ENCODE assay signal across 29 cellular contexts in genomic region chr5:11511878-11512277, GRCh38.
"Had no signal": no experiment of that assay in that cellular context is flagged by ENCODE, and none has a peak within 500 bp of the region (broad histone marks: within the 10 kb centered on the region; RNA-seq: fewer than 3 reads in every experiment).

No MANE protein-coding gene starts in this region.

- DNase-seq: islet precursor cell; left ventricle myocardium inferior; mesendoderm; naive B cell; natural killer cell; nephron progenitor cell; occipital lobe; stimulated activated CD4-positive, alpha-beta T cell treated with anti-CD3 and anti-CD28 coated beads, Interleukin-12 subunit alpha, Interleukin-12 subunit beta, amount 100 ng/mL, for 4 hours; stimulated activated CD4-positive, alpha-beta T cell treated with anti-CD3 and anti-CD28 coated beads, Interleukin-15, amount 100 ng/mL, for 24 hours; stimulated activated CD4-positive, alpha-beta T cell treated with anti-CD3 and anti-CD28 coated beads, Interleukin-2, amount 100 ng/mL, for 24 hours; stimulated activated CD4-positive, alpha-beta T cell treated with anti-CD3 and anti-CD28 coated beads, Interleukin-4, amount 100 ng/mL, for 1 hour; stimulated activated naive B cell treated with anti-CD40 and anti-IgM and Interleukin-4, amounts not matched to agents 10 μg/mL and 1 μg/mL and 100 μg/mL, for 72 hours; stimulated activated naive CD8-positive, alpha-beta T cell treated with anti-CD3 and anti-CD28 coated beads, Interleukin-15, Interleukin-2, amounts not matched to agents 100 U/mL and 50 U/mL, for 24 hours; stomach; tibial artery; trophoblast cell; upper lobe of right lung; uterus had no signal

- H3K4me3 ChIP-seq: hepatocyte, left ventricle myocardium inferior, lung, neural progenitor cell, right atrium auricular region, skin epidermis, stomach, suprapubic skin, thoracic aorta, tibial artery, upper lobe of right lung, uterus had no signal

- H3K4me1 Mint-ChIP-seq: naive B cell; natural killer cell; stimulated activated naive B cell treated with anti-CD40 and anti-IgM and Interleukin-4, amounts not matched to agents 10 μg/mL and 1 μg/mL and 100 μg/mL, for 72 hours had no signal

- H3K27me3 ChIP-seq: hepatocyte, neural progenitor cell, neutrophil, right atrium auricular region, stomach, suprapubic skin, tibial artery, upper lobe of right lung, uterus had no signal

- H3K27ac ChIP-seq: hepatocyte, left ventricle myocardium inferior, neural progenitor cell, neutrophil, parathyroid adenoma, right atrium auricular region, skin epidermis, stomach, suprapubic skin, thoracic aorta, tibial artery, upper lobe of right lung, uterus had no signal

- H3K79me2 ChIP-seq: hepatocyte, parathyroid adenoma had no signal

- H2AFZ ChIP-seq: hepatocyte, neural progenitor cell, parathyroid adenoma had no signal

- H3K4me3 Mint-ChIP-seq: mesothelial cell of epicardium; naive B cell; natural killer cell; nephron progenitor cell; neural progenitor cell; stimulated activated naive B cell treated with anti-CD40 and anti-IgM and Interleukin-4, amounts not matched to agents 10 μg/mL and 1 μg/mL and 100 μg/mL, for 72 hours had no signal

- H3K4me2 ChIP-seq: hepatocyte, neural progenitor cell had no signal

- ATAC-seq: natural killer cell; sciatic nerve; stimulated activated naive B cell treated with anti-CD40 and anti-IgM and Interleukin-4, amounts not matched to agents 10 μg/mL and 1 μg/mL and 100 μg/mL, for 72 hours; stimulated activated naive CD8-positive, alpha-beta T cell treated with anti-CD3 and anti-CD28 coated beads, Interleukin-15, Interleukin-2, amounts not matched to agents 100 U/mL and 50 U/mL, for 24 hours; upper lobe of right lung had no signal

- H3K4me1 ChIP-seq: left ventricle myocardium inferior, neural progenitor cell, parathyroid adenoma, right atrium auricular region, stomach, suprapubic skin, tibial artery, upper lobe of right lung, uterus had no signal

- H3K9me3 Mint-ChIP-seq: mesothelial cell of epicardium; natural killer cell; nephron progenitor cell; neural progenitor cell; stimulated activated naive B cell treated with anti-CD40 and anti-IgM and Interleukin-4, amounts not matched to agents 10 μg/mL and 1 μg/mL and 100 μg/mL, for 72 hours had no signal

- H3K36me3 Mint-ChIP-seq: mesothelial cell of epicardium; naive B cell; natural killer cell; stimulated activated naive B cell treated with anti-CD40 and anti-IgM and Interleukin-4, amounts not matched to agents 10 μg/mL and 1 μg/mL and 100 μg/mL, for 72 hours had no signal

- H3K27ac Mint-ChIP-seq: mesothelial cell of epicardium; naive B cell; natural killer cell; nephron progenitor cell; neural progenitor cell; stimulated activated naive B cell treated with anti-CD40 and anti-IgM and Interleukin-4, amounts not matched to agents 10 μg/mL and 1 μg/mL and 100 μg/mL, for 72 hours had no signal

- H3K36me3 ChIP-seq: left ventricle myocardium inferior, neural progenitor cell, neutrophil, right atrium auricular region, stomach, suprapubic skin, thoracic aorta, tibial artery, upper lobe of right lung, uterus had no signal

- H3K27me3 Mint-ChIP-seq: naive B cell; stimulated activated naive B cell treated with anti-CD40 and anti-IgM and Interleukin-4, amounts not matched to agents 10 μg/mL and 1 μg/mL and 100 μg/mL, for 72 hours had no signal
